In the genomic region with DNA sequence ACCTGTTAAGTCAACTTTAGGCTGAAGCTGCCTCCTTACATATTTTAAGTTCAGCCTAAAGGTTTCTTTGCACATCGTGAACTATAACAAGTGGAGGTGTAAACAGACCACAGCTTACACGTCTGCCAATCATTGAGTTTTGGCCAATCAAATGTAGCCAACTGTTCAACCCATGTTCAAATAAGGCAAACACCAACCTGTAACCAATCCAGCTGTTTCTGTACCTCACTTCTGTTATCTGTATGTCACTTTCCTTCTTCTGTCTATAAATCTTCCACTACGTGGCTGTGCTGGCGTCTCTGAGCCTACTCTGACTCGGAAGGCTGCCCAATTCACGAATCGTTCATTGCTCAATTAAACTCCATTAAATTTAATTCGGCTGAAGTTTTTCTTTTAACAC, we compare ENCODE assay signal across 24 cellular contexts.
"Had no signal": no experiment of that assay in that cellular context is flagged by ENCODE, and none has a peak within 500 bp of the region (broad histone marks: within the 10 kb centered on the region; RNA-seq: fewer than 3 reads in every experiment).

No MANE protein-coding gene starts in this region.

- H3K9me3 Mint-ChIP-seq: IgD-negative memory B cell had no signal

- H3K36me3 ChIP-seq: MG63, SJSA1 had no signal

- H3K4me3 Mint-ChIP-seq: IgD-negative memory B cell had no signal

- H3K4me1 Mint-ChIP-seq: IgD-negative memory B cell had no signal

- H3K27me3 Mint-ChIP-seq: IgD-negative memory B cell had no signal

- H3K4me3 ChIP-seq: MG63, SJSA1, SK-N-MC had no signal

- H3K27me3 ChIP-seq: MG63, SJSA1 had no signal

- H3K4me1 ChIP-seq: SJSA1 had no signal

- H3K9me3 ChIP-seq: MG63, SJSA1 had no signal

- DNase-seq: KBM-7, MG63, NCI-H1092, NCI-H1105 treated with DMSO at 0.1 percent for 48 hours, NCI-H1417 treated with DMSO at 0.1 percent for 48 hours, NCI-H187, NCI-H2029, NCI-H2081 treated with DMSO at 0.1 percent for 48 hours, NCI-H2171, NCI-H226, NCI-H446, NCI-H510A, NCI-H524 treated with DMSO at 0.1 percent for 48 hours, NCI-H69, NCI-H774, Right ventricle myocardium superior, RPMI8226, SIG-M5 had no signal

- FAIRE-seq: HTR-8/SVneo, RCC 7860 had no signal

- H3K27ac Mint-ChIP-seq: IgD-negative memory B cell had no signal

- H3K27ac ChIP-seq: HL-60, SJSA1, SK-N-MC had no signal
